22 cellular contexts compared by ENCODE assay signal in the genomic region with DNA sequence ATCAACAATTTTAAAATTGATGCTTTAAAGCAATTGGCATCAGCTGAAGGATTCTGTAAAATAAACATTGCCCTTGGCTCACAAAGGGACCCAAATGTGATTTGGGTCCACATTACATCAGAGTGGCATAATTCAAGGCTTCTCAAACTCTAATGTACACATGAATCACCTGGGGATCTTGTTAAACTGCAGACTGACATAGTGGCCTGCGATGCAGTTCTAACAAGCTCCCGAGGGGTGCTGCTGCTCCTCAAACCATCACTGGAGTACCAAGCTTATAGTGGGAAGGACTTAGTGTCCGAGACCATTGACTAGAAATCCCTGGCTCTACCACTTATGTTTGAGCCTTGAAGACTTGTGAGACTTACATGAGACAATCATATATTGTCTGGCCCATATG. TPM values are rescaled to one million over a fixed set of nuclear protein-coding genes. Genes with fewer than 3 reads are reported as not detected.
DNase-seq lines count a peak whose midpoint lies in the region; ATAC-seq, FAIRE-seq and TF ChIP-seq lines count a peak whose summit lies in the region.
"Had no signal": no experiment of that assay in that cellular context is flagged by ENCODE, and none has a peak within 500 bp of the region (broad histone marks: within the 10 kb centered on the region; RNA-seq: fewer than 3 reads in every experiment).

No MANE protein-coding gene starts in this region.

- H3K4me2 ChIP-seq in A549 (no peak overlapping the region), mesendoderm (ENCODE audit: low read length) (no peak overlapping the region)

- no peaks in the 10 kb centered on the region for H3K9me3 Mint-ChIP-seq in activated naive CD8-positive, alpha-beta T cell treated with anti-CD3 and anti-CD28 coated beads, Interleukin-2, amount 50 U/mL, for 24 hours

- no peaks in the 10 kb centered on the region for H3K79me1 ChIP-seq in mesendoderm (ENCODE audit: low read length)

- H2BK5ac ChIP-seq in mesendoderm (ENCODE audit: low read length): no peak overlapping the region

- no peak overlapping the region for H3K4me3 ChIP-seq in A549
- no peak overlapping the region for H3K4me3 ChIP-seq in HEK293 (ENCODE audit: low read depth, low read length)
- no peak overlapping the region for H3K4me3 ChIP-seq in mesendoderm (ENCODE audit: low read length)

- no peaks in the 10 kb centered on the region for H3K36me3 Mint-ChIP-seq in activated naive CD8-positive, alpha-beta T cell treated with anti-CD3 and anti-CD28 coated beads, Interleukin-2, amount 50 U/mL, for 24 hours (ENCODE audit: low read depth)

- no peak for FAIRE-seq in A549 (lab: Jason Lieb, UNC)
- FAIRE-seq: A204.1, D721Med, GM19239, RCC 7860 had no signal

- no peak overlapping the region for H3K27ac ChIP-seq in A549
- no peak overlapping the region for H3K27ac ChIP-seq in HEK293 (ENCODE audit: extremely low read depth, low read depth, low read length)
- no peak overlapping the region for H3K27ac ChIP-seq in mesendoderm (ENCODE audit: low read depth, low read length)

- H3K4ac ChIP-seq in mesendoderm (ENCODE audit: low read depth, low read length): no peak overlapping the region

- no peak for TF ChIP-seq RAD21 in A549 (conservative IDR thresholded peaks at IDR 0.05 in 1 of 2, IDR thresholded peaks at IDR 0.05 in 1 of 2)

- no peaks in the 10 kb centered on the region for H3K9me3 ChIP-seq in A549
- no peaks in the 10 kb centered on the region for H3K9me3 ChIP-seq in HEK293 (ENCODE audit: control insufficient read depth, insufficient read depth, low read depth, low read length)

- H4K5ac ChIP-seq in mesendoderm (ENCODE audit: low read length): no peak overlapping the region

- H3K27ac Mint-ChIP-seq in activated naive CD8-positive, alpha-beta T cell treated with anti-CD3 and anti-CD28 coated beads, Interleukin-2, amount 50 U/mL, for 24 hours: no peak overlapping the region
- H3K27ac Mint-ChIP-seq: B cell, CD14-positive monocyte had no signal

- H3K9ac ChIP-seq in mesendoderm (ENCODE audit: low read length): no peak overlapping the region

- no peak overlapping the region for H2AK5ac ChIP-seq in mesendoderm (ENCODE audit: low read length)

- no peak overlapping the region for H3K18ac ChIP-seq in mesendoderm (ENCODE audit: low read length)

- TF ChIP-seq POLR2A in A549 (IDR thresholded peaks at IDR 0.05; ENCODE audit: low read length): no peak

- POLR2A ChIA-PET in A549 (lab: Yijun Ruan, JAX) (no interaction called here), HEK293 (lab: Yijun Ruan, JAX) (no interaction called here)

- intact Hi-C loops in left colon (cut with DNase I, micrococcal nuclease): no loop called here

- H3K36me3 ChIP-seq in HEK293 (ENCODE audit: control insufficient read depth in 2 of 2, insufficient read depth in 1 of 2, low read length in 2 of 2) (peaks cover 0 to 2% of the 10 kb centered on the region in 2 experiments; a peak in 1 of 3 replicates), mesendoderm (ENCODE audit: control insufficient read depth, insufficient read depth, low read length) (no peaks in the 10 kb centered on the region)

- no peaks in the 10 kb centered on the region for H3K4me1 ChIP-seq in A549
- H3K4me1 ChIP-seq in HEK293 (ENCODE audit: control insufficient read depth, insufficient read depth, low read length): peaks cover 4% of the 10 kb centered on the region; the same call in 1 of the 2 replicates
- H3K4me1 ChIP-seq in mesendoderm (ENCODE audit: control insufficient read depth, low read depth, low read length): no peaks in the 10 kb centered on the region

- no peak overlapping the region for H3K4me3 Mint-ChIP-seq in activated naive CD8-positive, alpha-beta T cell treated with anti-CD3 and anti-CD28 coated beads, Interleukin-2, amount 50 U/mL, for 24 hours
- H3K4me3 Mint-ChIP-seq: B cell, CD14-positive monocyte had no signal

- no peak for TF ChIP-seq EP300 in A549 (IDR thresholded peaks at IDR 0.05)

- H3K79me2 ChIP-seq in mesendoderm (ENCODE audit: control insufficient read depth, insufficient read depth, low read length): no peaks in the 10 kb centered on the region

- no peak for DNase-seq in A549 (ENCODE audit: low read depth in 1 of 2, low spot score in 1 of 2)
- peak; percentile 44 for DNase-seq in amniotic epithelial cell (ENCODE audit: low read depth)
- no peak for DNase-seq in left colon
- no peak for DNase-seq in mesendoderm
- DNase-seq in activated naive CD8-positive, alpha-beta T cell treated with anti-CD3 and anti-CD28 coated beads, Interleukin-2, amount 50 U/mL, for 24 hours: no peak
- DNase-seq: DMS53, EL, GF-D8, Kasumi-1, NCI-H1694 treated with DMSO at 0.1 percent for 48 hours, NCI-H2107, Right ventricle myocardium superior, SW 1271 had no signal

- no peak overlapping the region for H2BK120ac ChIP-seq in mesendoderm (ENCODE audit: low read depth, low read length)

- H4K8ac ChIP-seq in mesendoderm (ENCODE audit: low read depth, low read length): no peak overlapping the region

- CTCF ChIA-PET in A549 (lab: Yijun Ruan, JAX): interaction anchor here (0.9 to 2.6 kb wide), 5 partner anchors 10 to 958 kb away, joined by 3 to 13 read pairs (median 3); no protein-coding TSS in a partner anchor
- CTCF ChIA-PET in HEK293 (lab: Yijun Ruan, JAX): interaction anchor here (0.6 to 1.6 kb wide), 4 partner anchors 10 to 1660 kb away, joined by 3 to 9 read pairs (median 3); no protein-coding TSS in a partner anchor

- H3K4me1 Mint-ChIP-seq in activated naive CD8-positive, alpha-beta T cell treated with anti-CD3 and anti-CD28 coated beads, Interleukin-2, amount 50 U/mL, for 24 hours: no peaks in the 10 kb centered on the region
- H3K4me1 Mint-ChIP-seq: B cell, CD14-positive monocyte had no signal

- ATAC-seq in A549 (peak; percentile 49 to 64; a peak in 3 of 6 replicates), left colon (peak; percentile 27), HG03342 (IDR thresholded peaks at IDR 0.05; ENCODE audit: unreplicated experiment) (no peak), HG02610 (IDR thresholded peaks at IDR 0.05; ENCODE audit: unreplicated experiment) (no peak)
- no peak for ATAC-seq in activated naive CD8-positive, alpha-beta T cell treated with anti-CD3 and anti-CD28 coated beads, Interleukin-2, amount 50 U/mL, for 24 hours

- no peak overlapping the region for H2BK15ac ChIP-seq in mesendoderm (replicated peaks; ENCODE audit: low read depth)

- no peaks in the 10 kb centered on the region for H3K27me3 ChIP-seq in mesendoderm (ENCODE audit: insufficient read depth, low read length, poor library complexity)

- TF ChIP-seq CTCF in A549 (IDR thresholded peaks at IDR 0.05) (no peak), HEK293 (tag by site-specific recombination; IDR thresholded peaks at IDR 0.05) (no peak)

- 71% methylated on average over 3 of the region's 3 CpGs for WGBS in A549 (ENCODE audit: missing lambda C conversion rate)
- WGBS in mesendoderm (ENCODE audit: extremely low coverage, insufficient coverage, low lambda C conversion rate): no CpG with 5 or more reads among the region's 3 CpGs

- no peak overlapping the region for H3K56ac ChIP-seq in mesendoderm (ENCODE audit: low read length)

- no peak overlapping the region for H3K23ac ChIP-seq in mesendoderm (ENCODE audit: low read length)

- H3K27me3 Mint-ChIP-seq in activated naive CD8-positive, alpha-beta T cell treated with anti-CD3 and anti-CD28 coated beads, Interleukin-2, amount 50 U/mL, for 24 hours: no peaks in the 10 kb centered on the region
- H3K27me3 Mint-ChIP-seq: B cell had no signal

TF ChIP-seq in A549, 52 proteins besides CTCF, POLR2A, EP300 and RAD21:
- TF ChIP-seq PHF8 (IDR thresholded peaks at IDR 0.05; ENCODE audit: borderline replicate concordance, low read depth): no peak
TF ChIP-seq in A549: peak in this region for 0.

TF ChIP-seq in HEK293, 187 proteins besides CTCF, POLR2A, EP300 and RAD21:
- TF ChIP-seq ZNF335 (tag by site-specific recombination; conservative IDR thresholded peaks at IDR 0.05) (0 out of 2 replicates have a peak, but pooled peaks have one; percentile 15), ZSCAN30 (tag by site-specific recombination; IDR thresholded peaks at IDR 0.05) (no peak)

RNA-seq across cellular contexts. Expression of gene DNM1L, which starts 31.8 kb away (rescaled TPM):
- 101 and 121 TPM in 2 replicates for polyA plus RNA-seq in A549 (2011; rRNA removed)
- 35.5 and 47.2 TPM in 2 replicates for polyA plus RNA-seq in A549 (2012; cell fraction: cytosol; rRNA removed)
- 37.0 and 43.7 TPM in 2 replicates for polyA plus RNA-seq in A549 (2012; cell fraction: nucleus; rRNA removed)
- 66.9 to 75.3 TPM (median 67.0 TPM) in 3 replicates for polyA plus RNA-seq in A549 (2017; fragmentation: RNase III; extraction: RNeasy Plus Mini Kit Qiagen cat#74134 plus additional on column Dnase treatment)
- 56.8 and 73.5 TPM in 2 replicates for polyA minus RNA-seq in A549 (2011; rRNA and poly(A)+ RNA removed)
- total RNA-seq in left colon: 10 to 100 TPM; 46.8 to 55.9 TPM
- polyA plus RNA-seq in mesendoderm (2013, experiment 1 of 2): 40.7 TPM
- 41.7 TPM for polyA plus RNA-seq in mesendoderm (2013, experiment 2 of 2)

Comparison
In these comparisons a context has a peak if more than half of its experiments do, and no peak if none do; other contexts are left out.
1. ATAC-seq: peak in A549 (2 of 2) and left colon (single experiment); none in activated naive CD8-positive, alpha-beta T cell treated with anti-CD3 and anti-CD28 coated beads, Interleukin-2, amount 50 U/mL, for 24 hours (single experiment), HG03342 (single experiment) and HG02610 (single experiment).